ENCODE assay signal across 4 cellular contexts in the genomic region with DNA sequence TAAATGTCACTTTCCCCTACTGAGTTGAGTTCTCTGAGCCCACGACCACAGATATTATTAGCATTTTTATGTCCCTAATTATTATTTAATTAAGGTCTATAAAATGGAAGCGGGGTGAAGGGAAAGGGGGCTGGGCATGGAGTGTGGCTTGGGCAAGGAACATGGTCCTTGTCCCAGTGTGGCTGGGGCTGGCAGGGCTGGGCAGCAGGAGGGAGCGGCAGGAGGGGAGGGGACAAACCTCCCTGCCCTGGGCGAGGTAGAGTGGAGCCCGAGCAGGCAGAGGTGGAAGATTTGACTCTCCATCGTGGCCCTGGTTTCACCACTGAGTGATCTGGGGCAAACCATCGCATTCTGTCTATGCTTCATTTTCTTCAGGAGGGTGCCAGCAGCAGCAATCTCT.
"Had no signal": no experiment of that assay in that cellular context is flagged by ENCODE, and none has a peak within 500 bp of the region (broad histone marks: within the 10 kb centered on the region; RNA-seq: fewer than 3 reads in every experiment).

No MANE protein-coding gene starts in this region.

- H3K4me2 ChIP-seq: GM23338 had no signal

- H3K4me3 ChIP-seq: GM23338 had no signal

- H2AFZ ChIP-seq: GM23338 had no signal

- H3K9me3 Mint-ChIP-seq: GM23338, H9 had no signal

- DNase-seq: H9, HCEC 1CT, IMR-90 had no signal

- H3K4me3 Mint-ChIP-seq: GM23338, H9 had no signal

- ATAC-seq: GM23338 had no signal

- H3K27ac Mint-ChIP-seq: GM23338, H9 had no signal
